In genomic region chr16:30091474-30092372, GRCh38 we compare ENCODE assay signal across 1 cellular context.
A peak's percentile ranks its signal among the peaks of the same experiment; 100 is the strongest.
TF ChIP-seq lines count a peak whose summit lies in the region.

Gene TBX6, minus strand, starts transcription at chr16:30091924. Its CDS starts 731 bp downstream, at chr16:30091193.

TF ChIP-seq in HepG2, 621 proteins besides CTCF, POLR2A, EP300 and RAD21 (continued from another document and continues in another):
- TF ChIP-seq HMGXB3 (CRISPR knock-in tag; IDR thresholded peaks at IDR 0.05; ENCODE audit: borderline replicate concordance) (peak; percentile 76; the same call in 1 of the 2 replicates), KDM2A (CRISPR knock-in tag; IDR thresholded peaks at IDR 0.05; ENCODE audit: borderline replicate concordance, low read depth) (peak; percentile 97), RBAK (CRISPR knock-in tag; IDR thresholded peaks at IDR 0.05) (no peak), ATF3 (CRISPR knock-in tag; IDR thresholded peaks at IDR 0.05) (peak; percentile 38; the same call in 1 of the 2 replicates), FOSL1 (CRISPR knock-in tag; IDR thresholded peaks at IDR 0.05; ENCODE audit: borderline replicate concordance) (peak; percentile 39; the same call in 1 of the 2 replicates), TBX2 (CRISPR knock-in tag; IDR thresholded peaks at IDR 0.05; ENCODE audit: borderline replicate concordance) (peak; percentile 88), POGK (CRISPR knock-in tag; conservative IDR thresholded peaks at IDR 0.05) (peak; percentile 74), ZNF589 (CRISPR knock-in tag; conservative IDR thresholded peaks at IDR 0.05) (0 out of 2 replicates have a peak, but pooled peaks have one; percentile 48), TBL1XR1 (IDR thresholded peaks at IDR 0.05; ENCODE audit: borderline replicate concordance, low read length, partially characterized antibody) (peak; percentile 95), ZBTB3 (CRISPR knock-in tag; IDR thresholded peaks at IDR 0.05; ENCODE audit: borderline replicate concordance, low read depth) (no peak), E2F1 (CRISPR knock-in tag; IDR thresholded peaks at IDR 0.05) (peak; percentile 88), ZSCAN12 (CRISPR knock-in tag; IDR thresholded peaks at IDR 0.05) (peak; percentile 89; the same call in 1 of the 2 replicates), ZNF33B (CRISPR knock-in tag; IDR thresholded peaks at IDR 0.05) (no peak), ZNF615 (CRISPR knock-in tag; IDR thresholded peaks at IDR 0.05; ENCODE audit: borderline replicate concordance) (no peak; the same call in 1 of the 2 replicates), SIX4 (CRISPR knock-in tag; IDR thresholded peaks at IDR 0.05) (peak; percentile 50; the same call in 1 of the 2 replicates), GTF2F1 (IDR thresholded peaks at IDR 0.05; ENCODE audit: low read length) (no peak), ZNF780A (CRISPR knock-in tag; IDR thresholded peaks at IDR 0.05) (no peak), ARHGAP35 (CRISPR knock-in tag; IDR thresholded peaks at IDR 0.05; ENCODE audit: borderline replicate concordance) (peak; percentile 25; the same call in 1 of the 2 replicates), ZBTB1 (CRISPR knock-in tag; IDR thresholded peaks at IDR 0.05; ENCODE audit: borderline replicate concordance) (no peak), ZBTB21 (CRISPR knock-in tag; IDR thresholded peaks at IDR 0.05) (no peak; the same call in 1 of the 2 replicates), ARID3A (IDR thresholded peaks at IDR 0.05; ENCODE audit: low read depth, low read length) (peak; percentile 65; the same call in 1 of the 2 replicates), TAF1 (CRISPR knock-in tag; IDR thresholded peaks at IDR 0.05) (peak; percentile 74), SPEN (CRISPR knock-in tag; IDR thresholded peaks at IDR 0.05; ENCODE audit: low read depth) (peak; percentile 66), NR2F2 (IDR thresholded peaks at IDR 0.05; ENCODE audit: borderline replicate concordance, low read depth) (0 out of 2 replicates have a peak, but pooled peaks have one; percentile 25), ZNF770 (CRISPR knock-in tag; IDR thresholded peaks at IDR 0.05) (peak; percentile 71), SMARCC2 (IDR thresholded peaks at IDR 0.05) (no peak), ZNF576 (CRISPR knock-in tag; IDR thresholded peaks at IDR 0.05) (no peak), FIP1L1 (IDR thresholded peaks at IDR 0.05; ENCODE audit: borderline replicate concordance, insufficient read depth, low read depth, low read length) (no peak; the same call in 1 of the 2 replicates), ZFY (CRISPR knock-in tag; IDR thresholded peaks at IDR 0.05) (peak; percentile 78), CERS6 (CRISPR knock-in tag; IDR thresholded peaks at IDR 0.05) (no peak), PREB (CRISPR knock-in tag; IDR thresholded peaks at IDR 0.05) (no peak; the same call in 1 of the 2 replicates), PAF1 (CRISPR knock-in tag; IDR thresholded peaks at IDR 0.05) (peak; percentile 26; the same call in 1 of the 2 replicates), ARNT (IDR thresholded peaks at IDR 0.05) (no peak), SMAD9 (CRISPR knock-in tag; IDR thresholded peaks at IDR 0.05) (0 out of 2 replicates have a peak, but pooled peaks have one; percentile 45), JDP2 (CRISPR knock-in tag; IDR thresholded peaks at IDR 0.05; ENCODE audit: borderline replicate concordance) (no peak), POLR2AphosphoS5 (IDR thresholded peaks at IDR 0.05; ENCODE audit: low read depth, low read length) (peak; percentile 67), FOXP1 (IDR thresholded peaks at IDR 0.05) (no peak), FOXP1 (CRISPR knock-in tag; IDR thresholded peaks at IDR 0.05) (no peak), ZNF337 (CRISPR knock-in tag; IDR thresholded peaks at IDR 0.05; ENCODE audit: borderline replicate concordance, low read depth) (no peak; the same call in 1 of the 2 replicates), ZNF274 (CRISPR knock-in tag; IDR thresholded peaks at IDR 0.05) (0 out of 2 replicates have a peak, but pooled peaks have one; percentile 6), ZBTB10 (CRISPR knock-in tag; IDR thresholded peaks at IDR 0.05; ENCODE audit: borderline replicate concordance) (no peak; the same call in 1 of the 2 replicates), ZNF883 (CRISPR knock-in tag; IDR thresholded peaks at IDR 0.05; ENCODE audit: not compliant biosample characterization) (peak; percentile 87)
